In the genomic region with DNA sequence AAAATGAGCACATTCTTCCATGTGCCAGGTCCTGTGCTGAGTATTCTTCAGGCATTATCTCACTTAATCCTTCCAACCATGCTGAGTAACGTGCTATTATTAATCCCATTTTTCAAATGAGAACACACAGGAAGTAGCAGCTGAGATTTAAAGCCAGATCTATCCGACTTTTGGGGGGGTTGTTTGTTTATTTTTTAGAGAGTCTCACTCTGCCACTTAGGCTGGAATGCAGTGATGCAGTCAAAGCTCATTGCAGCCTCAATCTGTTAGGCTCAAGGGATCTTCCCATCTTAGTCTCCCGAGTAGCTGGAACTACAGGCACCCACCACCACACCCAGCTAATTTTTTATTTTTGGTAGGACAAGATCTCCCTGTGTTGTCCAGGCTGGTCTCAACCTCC, we compare ENCODE assay signal across 17 cellular contexts. TPM values are rescaled to one million over a fixed set of nuclear protein-coding genes. Genes with fewer than 3 reads are reported as not detected.
DNase-seq lines count a peak whose midpoint lies in the region; ATAC-seq and TF ChIP-seq lines count a peak whose summit lies in the region.
"Had no signal": no experiment of that assay in that cellular context is flagged by ENCODE, and none has a peak within 500 bp of the region (broad histone marks: within the 10 kb centered on the region; RNA-seq: fewer than 3 reads in every experiment).

No MANE protein-coding gene starts in this region.

- peaks cover 23% of the 10 kb centered on the region for H3F3A ChIP-seq in neural progenitor cell (ENCODE audit: low read depth)

- TF ChIP-seq CTCF in HEK293 (tag by site-specific recombination; IDR thresholded peaks at IDR 0.05) (no peak), neural progenitor cell (IDR thresholded peaks at IDR 0.05) (no peak)

- peaks cover 14% of the 10 kb centered on the region for H3K27me3 Mint-ChIP-seq in neural progenitor cell (ENCODE audit: insufficient read depth, low read depth)
- H3K27me3 Mint-ChIP-seq: CD4-positive, alpha-beta memory T cell had no signal

- H4K20me1 ChIP-seq in neural progenitor cell (ENCODE audit: low read depth): peaks cover 2% of the 10 kb centered on the region

- no peak overlapping the region for H3K9ac ChIP-seq in neural progenitor cell

- no peak overlapping the region for H2AFZ ChIP-seq in neural progenitor cell (replicated peaks)

- POLR2A ChIA-PET in HEK293 (lab: Yijun Ruan, JAX): no interaction called here

- no peak overlapping the region for H3K4me3 Mint-ChIP-seq in neural progenitor cell
- H3K4me3 Mint-ChIP-seq: B cell had no signal

- H3K4me1 ChIP-seq in HEK293 (ENCODE audit: control insufficient read depth, insufficient read depth, low read length): peaks cover 11% of the 10 kb centered on the region
- H3K4me1 ChIP-seq in neural progenitor cell: peaks cover 16% of the 10 kb centered on the region

- CTCF ChIA-PET in HEK293 (lab: Yijun Ruan, JAX): interaction anchor here (0.6 to 1.6 kb wide), 2 partner anchors 84 to 662 kb away, joined by 4 read pairs; no protein-coding TSS in a partner anchor

- peak; percentile 74 for DNase-seq in EH (ENCODE audit: low read depth)
- DNase-seq in NCI-H82 (lab: John Stamatoyannopoulos, UW): peak; percentile 70
- no peak for DNase-seq in neural progenitor cell (ENCODE audit: low spot score)
- no peak for DNase-seq in NCI-H2081 (lab: John Stamatoyannopoulos, UW)
- DNase-seq: 8988T; ACHN; CD4-positive, alpha-beta memory T cell; DMS79; GF-D8; KG1 had no signal

- no peak overlapping the region for H3K4me2 ChIP-seq in neural progenitor cell

- H3K27ac Mint-ChIP-seq in neural progenitor cell: peak overlapping the region; percentile 57
- H3K27ac Mint-ChIP-seq: B cell; CD4-positive, alpha-beta memory T cell; IgD-negative memory B cell had no signal

- peaks cover 56% of the 10 kb centered on the region for H3K4me1 Mint-ChIP-seq in neural progenitor cell

- H3K4me3 ChIP-seq in HEK293 (ENCODE audit: low read depth, low read length) (no peak overlapping the region), neural progenitor cell (no peak overlapping the region)

- H3K9me3 ChIP-seq in HEK293 (ENCODE audit: control insufficient read depth, insufficient read depth, low read depth, low read length) (no peaks in the 10 kb centered on the region), neural progenitor cell (ENCODE audit: low read depth) (no peaks in the 10 kb centered on the region)

- no peaks in the 10 kb centered on the region for H3K79me2 ChIP-seq in neural progenitor cell (ENCODE audit: low read depth)

- H3K36me3 ChIP-seq in HEK293 (ENCODE audit: control insufficient read depth in 2 of 2, insufficient read depth in 1 of 2, low read length in 2 of 2): no peaks in the 10 kb centered on the region
- no peaks in the 10 kb centered on the region for H3K36me3 ChIP-seq in neural progenitor cell

- H3K27me3 ChIP-seq in neural progenitor cell: peaks cover 33% of the 10 kb centered on the region

- no peaks in the 10 kb centered on the region for H3K36me3 Mint-ChIP-seq in neural progenitor cell
- H3K36me3 Mint-ChIP-seq: CD4-positive, alpha-beta memory T cell; IgD-negative memory B cell had no signal

- no peaks in the 10 kb centered on the region for H3K9me3 Mint-ChIP-seq in neural progenitor cell
- H3K9me3 Mint-ChIP-seq: CD4-positive, alpha-beta memory T cell; IgD-negative memory B cell had no signal

- H3K27ac ChIP-seq in HEK293 (ENCODE audit: extremely low read depth, low read depth, low read length) (no peak overlapping the region), neural progenitor cell (no peak overlapping the region)
- H3K27ac ChIP-seq: C4-2B had no signal

- ATAC-seq in GM21529 (IDR thresholded peaks at IDR 0.05; ENCODE audit: unreplicated experiment): no peak
- no peak for ATAC-seq in GM21576 (IDR thresholded peaks at IDR 0.05; ENCODE audit: unreplicated experiment)
- ATAC-seq: HCT116 had no signal

TF ChIP-seq in HEK293, 187 proteins besides CTCF, POLR2A, EP300 and RAD21:
- TF ChIP-seq ZNF391 (tag by site-specific recombination; IDR thresholded peaks at IDR 0.05; ENCODE audit: borderline replicate concordance, low read depth) (no peak), ZNF660 (tag by site-specific recombination; IDR thresholded peaks at IDR 0.05) (no peak), ZNF157 (tag by site-specific recombination; IDR thresholded peaks at IDR 0.05) (no peak), FEZF1 (tag by site-specific recombination; IDR thresholded peaks at IDR 0.05) (peak; percentile 16; the same call in 1 of the 2 replicates), ZNF362 (tag by site-specific recombination; IDR thresholded peaks at IDR 0.05) (no peak), ZNF366 (tag by site-specific recombination; conservative IDR thresholded peaks at IDR 0.05) (no peak)
- TF ChIP-seq, protein P1, sequence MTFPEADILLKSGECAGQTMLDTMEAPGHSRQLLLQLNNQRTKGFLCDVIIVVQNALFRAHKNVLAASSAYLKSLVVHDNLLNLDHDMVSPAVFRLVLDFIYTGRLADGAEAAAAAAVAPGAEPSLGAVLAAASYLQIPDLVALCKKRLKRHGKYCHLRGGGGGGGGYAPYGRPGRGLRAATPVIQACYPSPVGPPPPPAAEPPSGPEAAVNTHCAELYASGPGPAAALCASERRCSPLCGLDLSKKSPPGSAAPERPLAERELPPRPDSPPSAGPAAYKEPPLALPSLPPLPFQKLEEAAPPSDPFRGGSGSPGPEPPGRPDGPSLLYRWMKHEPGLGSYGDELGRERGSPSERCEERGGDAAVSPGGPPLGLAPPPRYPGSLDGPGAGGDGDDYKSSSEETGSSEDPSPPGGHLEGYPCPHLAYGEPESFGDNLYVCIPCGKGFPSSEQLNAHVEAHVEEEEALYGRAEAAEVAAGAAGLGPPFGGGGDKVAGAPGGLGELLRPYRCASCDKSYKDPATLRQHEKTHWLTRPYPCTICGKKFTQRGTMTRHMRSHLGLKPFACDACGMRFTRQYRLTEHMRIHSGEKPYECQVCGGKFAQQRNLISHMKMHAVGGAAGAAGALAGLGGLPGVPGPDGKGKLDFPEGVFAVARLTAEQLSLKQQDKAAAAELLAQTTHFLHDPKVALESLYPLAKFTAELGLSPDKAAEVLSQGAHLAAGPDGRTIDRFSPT (tag by site-specific recombination; IDR thresholded peaks at IDR 0.05): no peak

RNA-seq across cellular contexts. Expression of gene TRIM2, which starts 55.4 kb away (rescaled TPM):
- total RNA-seq in neural progenitor cell (ENCODE audit: low replicate concordance): 87.6 and 90.2 TPM in 2 replicates

Comparison
In these comparisons a context has a peak if more than half of its experiments do, and no peak if none do; other contexts are left out.
1. DNase-seq: peak in EH (single experiment) and NCI-H82 (single experiment); none in neural progenitor cell (single experiment) and NCI-H2081 (0 of 2).